Comparison of ENCODE assay signal across 31 cellular contexts in the genomic region with DNA sequence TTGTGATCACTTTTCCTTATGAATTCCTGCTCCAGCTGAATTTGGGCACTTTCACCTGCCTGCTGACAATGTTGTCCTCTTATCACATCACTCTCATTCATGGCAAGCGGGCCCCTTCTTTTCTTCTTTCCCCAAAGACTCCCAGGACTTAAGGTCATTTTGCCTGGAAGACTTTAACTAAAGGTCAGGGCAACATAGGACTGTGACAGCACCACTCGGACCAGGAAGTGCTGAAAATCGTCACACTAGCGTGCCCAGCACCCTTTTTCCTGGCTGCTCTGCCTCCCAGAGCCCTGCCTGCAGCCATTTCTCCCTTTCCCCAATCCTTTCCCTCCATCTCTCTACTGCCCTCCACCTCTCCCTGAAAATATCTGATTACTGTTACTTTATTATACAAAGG. TPM values are rescaled to one million over a fixed set of nuclear protein-coding genes. Genes with fewer than 3 reads are reported as not detected.
DNase-seq lines count a peak whose midpoint lies in the region; ATAC-seq, FAIRE-seq and TF ChIP-seq lines count a peak whose summit lies in the region.
"Had no signal": no experiment of that assay in that cellular context is flagged by ENCODE, and none has a peak within 500 bp of the region (broad histone marks: within the 10 kb centered on the region; RNA-seq: fewer than 3 reads in every experiment).

No MANE protein-coding gene starts in this region.

- FAIRE-seq in HepG2 (lab: Jason Lieb, UNC): no peak

- no peak overlapping the region for H3K27ac ChIP-seq in CD4-positive, CD25-positive, alpha-beta regulatory T cell (ENCODE audit: insufficient read depth, low read length, poor library complexity, severe bottlenecking)
- H3K27ac ChIP-seq in DND-41 (ENCODE audit: low read length): peak overlapping the region; percentile 46; the same call in 1 of the 2 replicates
- no peak overlapping the region for H3K27ac ChIP-seq in HepG2 (ENCODE audit: extremely low read length, insufficient read depth, low read length)
- H3K27ac ChIP-seq: dorsolateral prefrontal cortex, gastrocnemius medialis, KMS-11, neutrophil, PC-9, prostate gland, right lobe of liver had no signal

- H3K4me2 ChIP-seq in DND-41 (ENCODE audit: insufficient read depth, low read length) (no peak overlapping the region), HepG2 (ENCODE audit: low read depth, low read length) (peak overlapping the region; percentile 55)
- H3K4me2 ChIP-seq: KMS-11, PC-9, SK-N-SH had no signal

- in situ Hi-C loops in HepG2 (cut with HindIII; ENCODE audit: extremely low pct_ligation_motif_present, low pct_unique_long_range_greater_than_20kb): no loop called here

- H3K9ac ChIP-seq in DND-41 (ENCODE audit: low read depth, low read length) (no peak overlapping the region), HepG2 (ENCODE audit: insufficient read depth, low read depth, low read length) (no peak overlapping the region)
- H3K9ac ChIP-seq: KMS-11, SK-N-SH had no signal

- TF ChIP-seq CTCF in DND-41 (IDR thresholded peaks at IDR 0.05; ENCODE audit: borderline replicate concordance, extremely low read depth, low read length, poor library complexity, severe bottlenecking) (no peak), HepG2 (CRISPR knock-in tag; IDR thresholded peaks at IDR 0.05) (no peak)

- peaks cover 28% of the 10 kb centered on the region for H3K4me1 ChIP-seq in CD4-positive, CD25-positive, alpha-beta regulatory T cell (ENCODE audit: control insufficient read depth, insufficient read depth, low read length, poor library complexity, severe bottlenecking)
- H3K4me1 ChIP-seq in DND-41 (ENCODE audit: insufficient read depth, low read length) (peaks cover 63% of the 10 kb centered on the region), HepG2 (ENCODE audit: insufficient read depth, low read length) (peaks cover 17% of the 10 kb centered on the region)
- H3K4me1 ChIP-seq: BE2C, prostate gland, right lobe of liver had no signal

- H3K4me1 Mint-ChIP-seq in CD4-positive, CD25-positive, alpha-beta regulatory T cell: peaks cover 10 to 54% (median 33%) of the 10 kb centered on the region in 4 donors
- H3K4me1 Mint-ChIP-seq in T-cell: peaks cover 56 to 64% (median 57%) of the 10 kb centered on the region in 3 donors

- no peak for DNase-seq in CD4-positive, CD25-positive, alpha-beta regulatory T cell
- DNase-seq in DND-41: no peak
- DNase-seq in T-cell: no peak
- no peak for DNase-seq in HepG2 (ENCODE audit: low spot score)
- DNase-seq in NCI-H524 treated with DMSO at 0.1 percent for 48 hours (lab: John Stamatoyannopoulos, UW): no peak
- DNase-seq in NCI-H1417 treated with DMSO at 0.1 percent for 48 hours (lab: John Stamatoyannopoulos, UW): no peak
- DNase-seq in posterior vena cava (ENCODE audit: low spot score): no peak
- DNase-seq: activated naive CD4-positive, alpha-beta T cell treated with anti-CD3 and anti-CD28 coated beads, Interleukin-2, amount 10 ng/mL, durations not matched to agents 7 days and 5 days; amniotic stem cell; BE2C; DMS53; dorsolateral prefrontal cortex; gastrocnemius medialis; HFFc6; kidney glomerular epithelial cell; NCI-H1417; NCI-H2029 treated with DMSO at 0.1 percent for 48 hours; NCI-H526; NK-92 treated with Interleukin-12 subunit alpha and Interleukin-12 subunit beta, amount 100 ng/mL, for 24 hours; PC-9; right lobe of liver; spleen; stimulated activated CD4-positive, alpha-beta T cell treated with anti-CD3 and anti-CD28 coated beads, Interleukin-2, amount 100 ng/mL, for 24 hours had no signal

- no peaks in the 10 kb centered on the region for H3K27me3 Mint-ChIP-seq in CD4-positive, CD25-positive, alpha-beta regulatory T cell
- no peaks in the 10 kb centered on the region for H3K27me3 Mint-ChIP-seq in T-cell

- CTCF ChIA-PET in T-cell (lab: Charles Lee): interaction anchor here (1.1 to 11.1 kb wide), 6 partner anchors 8 to 46 kb away, joined by 3 to 148 read pairs (median 6); no protein-coding TSS in a partner anchor
- CTCF ChIA-PET in HepG2 (lab: Yijun Ruan, JAX; ENCODE audit: low intra/inter-chr PET ratio, low total read pairs): interaction anchor here (0.9 to 1.9 kb wide), 2 partner anchors 47 to 64 kb away, joined by 6 to 12 read pairs; no protein-coding TSS in a partner anchor

- BruUV-seq in HepG2 (replicated peaks; lab: Mats Ljungman, UMichigan): no TSS peak

- TF ChIP-seq EP300 in HepG2 (IDR thresholded peaks at IDR 0.05; ENCODE audit: low read depth in 2 of 2, low read length in 2 of 2): no peak
- no peak for TF ChIP-seq EP300 in HepG2 (CRISPR knock-in tag; IDR thresholded peaks at IDR 0.05; ENCODE audit: borderline replicate concordance)

- TF ChIP-seq POLR2A in HepG2 (IDR thresholded peaks at IDR 0.05; ENCODE audit: insufficient read depth in 1 of 2, low read depth in 2 of 2, low read length in 2 of 2): no peak

- H3K27ac Mint-ChIP-seq in CD4-positive, CD25-positive, alpha-beta regulatory T cell: peak overlapping the region in 2 of 3 donors; percentile 59 to 68
- peak overlapping the region; percentile 47 to 71 for H3K27ac Mint-ChIP-seq in T-cell
- H3K27ac Mint-ChIP-seq: activated naive CD4-positive, alpha-beta T cell treated with anti-CD3 and anti-CD28 coated beads, Interleukin-2, amount 10 ng/mL, durations not matched to agents 7 days and 5 days; brain; HFFc6 had no signal

- H3K79me2 ChIP-seq in DND-41 (ENCODE audit: insufficient read depth, low read length): no peaks in the 10 kb centered on the region; the same call in 1 of the 2 replicates
- H3K79me2 ChIP-seq in HepG2 (ENCODE audit: insufficient read depth, low read length): no peaks in the 10 kb centered on the region

- H3K4me3 ChIP-seq in CD4-positive, CD25-positive, alpha-beta regulatory T cell (ENCODE audit: low read depth, low read length): no peak overlapping the region
- no peak overlapping the region for H3K4me3 ChIP-seq in DND-41 (ENCODE audit: low read depth in 1 of 2, low read length in 2 of 2)
- H3K4me3 ChIP-seq in HepG2 (replicated peaks in 1 of 3; ENCODE audit: insufficient read depth in 1 of 3, low read depth in 2 of 3, low read length in 3 of 3): no peak overlapping the region
- H3K4me3 ChIP-seq: dorsolateral prefrontal cortex, gastrocnemius medialis, PC-9, prostate gland, right lobe of liver, spleen, tibial nerve had no signal

- H3K9me3 ChIP-seq in CD4-positive, CD25-positive, alpha-beta regulatory T cell (ENCODE audit: control insufficient read depth in 2 of 2, low read length in 2 of 2): no peaks in the 10 kb centered on the region
- H3K9me3 ChIP-seq in DND-41 (ENCODE audit: insufficient read depth, low read length, severe bottlenecking) (no peaks in the 10 kb centered on the region), HepG2 (ENCODE audit: low read length) (no peaks in the 10 kb centered on the region)
- H3K9me3 ChIP-seq: BE2C, gastrocnemius medialis, neutrophil, prostate gland, right lobe of liver, SK-N-SH, spleen, tibial nerve had no signal

- H3K36me3 ChIP-seq in CD4-positive, CD25-positive, alpha-beta regulatory T cell (ENCODE audit: control insufficient read depth, insufficient read depth, low read length): no peaks in the 10 kb centered on the region
- H3K36me3 ChIP-seq in DND-41 (ENCODE audit: insufficient read depth, low read length): no peaks in the 10 kb centered on the region
- H3K36me3 ChIP-seq in HepG2 (replicated peaks in 1 of 2; ENCODE audit: control insufficient read depth in 1 of 2, insufficient read depth in 2 of 2, low read length in 2 of 2): no peaks in the 10 kb centered on the region
- H3K36me3 ChIP-seq: BE2C, gastrocnemius medialis, neutrophil, prostate gland, right lobe of liver, spleen, tibial nerve had no signal

- no peak overlapping the region for H2AFZ ChIP-seq in DND-41 (ENCODE audit: low read depth, low read length)
- no peak overlapping the region for H2AFZ ChIP-seq in HepG2 (ENCODE audit: low read length)
- H2AFZ ChIP-seq: PC-9 had no signal

- H3K27me3 ChIP-seq in CD4-positive, CD25-positive, alpha-beta regulatory T cell (ENCODE audit: control insufficient read depth, insufficient read depth, low read length): no peaks in the 10 kb centered on the region
- H3K27me3 ChIP-seq in DND-41 (ENCODE audit: insufficient read depth, low read length, poor library complexity): no peaks in the 10 kb centered on the region
- H3K27me3 ChIP-seq in HepG2 (ENCODE audit: control insufficient read depth in 1 of 2, insufficient read depth in 2 of 2, low read length in 2 of 2): peaks cover 0 to 20% of the 10 kb centered on the region in 2 experiments; a peak in 3 of 5 replicates
- H3K27me3 ChIP-seq: BE2C, dorsolateral prefrontal cortex, gastrocnemius medialis, neutrophil, right lobe of liver, spleen, tibial nerve had no signal

- H4K20me1 ChIP-seq in DND-41 (ENCODE audit: insufficient read depth, low read length) (no peaks in the 10 kb centered on the region), HepG2 (ENCODE audit: insufficient read depth, low read length) (no peaks in the 10 kb centered on the region)

- no peaks in the 10 kb centered on the region for H3K9me3 Mint-ChIP-seq in CD4-positive, CD25-positive, alpha-beta regulatory T cell
- no peaks in the 10 kb centered on the region for H3K9me3 Mint-ChIP-seq in T-cell
- H3K9me3 Mint-ChIP-seq: activated naive CD4-positive, alpha-beta T cell treated with anti-CD3 and anti-CD28 coated beads, Interleukin-2, amount 10 ng/mL, durations not matched to agents 7 days and 5 days; HFFc6 had no signal

- 19% methylated on average over 4 of the region's 4 CpGs for WGBS in HepG2 (ENCODE audit: low lambda C conversion rate)

- H3K36me3 Mint-ChIP-seq in CD4-positive, CD25-positive, alpha-beta regulatory T cell: no peaks in the 10 kb centered on the region
- no peaks in the 10 kb centered on the region for H3K36me3 Mint-ChIP-seq in T-cell
- H3K36me3 Mint-ChIP-seq: activated naive CD4-positive, alpha-beta T cell treated with anti-CD3 and anti-CD28 coated beads, Interleukin-2, amount 10 ng/mL, durations not matched to agents 7 days and 5 days; brain had no signal

- no peak for ATAC-seq in CD4-positive, CD25-positive, alpha-beta regulatory T cell (ENCODE audit: low read depth in 2 of 2)
- no peak for ATAC-seq in DND-41 (ENCODE audit: insufficient read depth, low read depth)
- ATAC-seq in T-cell (replicated peaks in 1 of 4): no peak
- ATAC-seq in HepG2: peak; percentile 27; the same call in 1 of the 3 replicates
- ATAC-seq: gastrocnemius medialis, Right ventricle myocardium inferior had no signal

- intact Hi-C loops in HepG2 (cut with micrococcal nuclease; ENCODE audit: unreplicated experiment) (no loop called here), posterior vena cava (cut with DNase I) (loop anchor here in 1 of 2 donors (10.0 kb wide), 1 partner anchor 369 kb away; the partner anchor contains the start of gene PLXNA2)

- H3K4me3 Mint-ChIP-seq in CD4-positive, CD25-positive, alpha-beta regulatory T cell: peak overlapping the region in 1 of 4 donors; percentile 48
- no peak overlapping the region for H3K4me3 Mint-ChIP-seq in T-cell
- H3K4me3 Mint-ChIP-seq: activated naive CD4-positive, alpha-beta T cell treated with anti-CD3 and anti-CD28 coated beads, Interleukin-2, amount 10 ng/mL, durations not matched to agents 7 days and 5 days; brain; HFFc6 had no signal

- POLR2A ChIA-PET in T-cell (lab: Charles Lee): interaction anchor here in 1 of 2 donors (0.7 to 1.0 kb wide), 2 partner anchors 10 to 37 kb away, joined by 3 read pairs; no protein-coding TSS in a partner anchor
- POLR2A ChIA-PET in HepG2 (lab: Yijun Ruan, JAX): interaction anchor here (1.0 kb wide), 1 partner anchor 49 kb away, joined by 3 read pairs; no protein-coding TSS in a partner anchor

- TF ChIP-seq RAD21 in HepG2 (CRISPR knock-in tag; IDR thresholded peaks at IDR 0.05): no peak

RNA-seq across cellular contexts. Expression of gene CD34, which starts 35.4 kb away (rescaled TPM):
- 1.9 TPM for total RNA-seq in CD4-positive, CD25-positive, alpha-beta regulatory T cell
- polyA plus RNA-seq in CD4-positive, CD25-positive, alpha-beta regulatory T cell: under 1 TPM in 1 of 4 donors, not detected in 3; 0.02 TPM
- 1 to 10 TPM in 2 of 5 donors, under 1 TPM in 3; 0.57 to 1.6 (median 0.83) TPM for total RNA-seq in T-cell
- not detected in 2 replicates for total RNA-seq in HepG2 (2016; rRNA removed; fragmentation: Illumina TruSeq; extraction: Trizol)
- total RNA-seq in HepG2 (2016; cell fraction: cytosol; rRNA removed; fragmentation: Illumina TruSeq; extraction: Trizol; ENCODE audit: low read depth): not detected in 2 replicates
- total RNA-seq in HepG2 (2016; cell fraction: insoluble cytoplasmic fraction; rRNA removed; fragmentation: Illumina TruSeq; extraction: Trizol): not detected in 2 replicates
- total RNA-seq in HepG2 (2016; cell fraction: membrane; rRNA removed; fragmentation: Illumina TruSeq; extraction: Trizol): not detected in 2 replicates
- not detected in 2 replicates for total RNA-seq in HepG2 (2016; cell fraction: nucleus; rRNA removed; fragmentation: Illumina TruSeq; extraction: Trizol)
- not detected in 2 replicates for polyA plus RNA-seq in HepG2 (2011; rRNA removed)
- not detected in 2 replicates for polyA plus RNA-seq in HepG2 (2011; cell fraction: cytosol; rRNA removed)
- not detected in 2 replicates for polyA plus RNA-seq in HepG2 (2011; cell fraction: nucleus; rRNA removed)
- not detected in 2 replicates for polyA plus RNA-seq in HepG2 (2012)
- not detected in 2 replicates for polyA plus RNA-seq in HepG2 (2016; cell fraction: cytosol; fragmentation: Illumina TruSeq; extraction: Trizol; ENCODE audit: low read depth)
- not detected in 2 replicates for polyA plus RNA-seq in HepG2 (2016; cell fraction: insoluble cytoplasmic fraction; fragmentation: Illumina TruSeq; extraction: Trizol; ENCODE audit: low read depth)
- not detected in 2 replicates for polyA plus RNA-seq in HepG2 (2016; cell fraction: membrane; fragmentation: Illumina TruSeq; extraction: Trizol; ENCODE audit: low read depth)
- not detected in 2 replicates for polyA plus RNA-seq in HepG2 (2016; cell fraction: nucleus; fragmentation: Illumina TruSeq; extraction: Trizol; ENCODE audit: insufficient read depth, low read depth)
- not detected in 2 replicates for polyA minus RNA-seq in HepG2 (2011; rRNA and poly(A)+ RNA removed; ENCODE audit: low replicate concordance)
- not detected in 2 replicates for polyA minus RNA-seq in HepG2 (2011; cell fraction: cytosol; rRNA and poly(A)+ RNA removed)
- not detected in 2 replicates for polyA minus RNA-seq in HepG2 (2011; cell fraction: nucleus; rRNA and poly(A)+ RNA removed)
- total RNA-seq in posterior vena cava: 100 to 1,000 TPM in 1 of 2 donors, 10 to 100 TPM in 1; 58.1 to 154 TPM
- total RNA-seq: G401, PC-9 had no signal

Comparison
In these comparisons a context has a peak if more than half of its experiments do, and no peak if none do; other contexts are left out.
1. RNA of gene CD34, which starts 35.4 kb away (total RNA-seq): 58.1 to 154 TPM in posterior vena cava; 1.9 TPM in CD4-positive, CD25-positive, alpha-beta regulatory T cell (single experiment), 0.57 to 1.6 TPM in T-cell and not detected in HepG2; every median in the first group is over 10 times any median in the second.